Comparison of ENCODE assay signal across 22 cellular contexts in the genomic region with DNA sequence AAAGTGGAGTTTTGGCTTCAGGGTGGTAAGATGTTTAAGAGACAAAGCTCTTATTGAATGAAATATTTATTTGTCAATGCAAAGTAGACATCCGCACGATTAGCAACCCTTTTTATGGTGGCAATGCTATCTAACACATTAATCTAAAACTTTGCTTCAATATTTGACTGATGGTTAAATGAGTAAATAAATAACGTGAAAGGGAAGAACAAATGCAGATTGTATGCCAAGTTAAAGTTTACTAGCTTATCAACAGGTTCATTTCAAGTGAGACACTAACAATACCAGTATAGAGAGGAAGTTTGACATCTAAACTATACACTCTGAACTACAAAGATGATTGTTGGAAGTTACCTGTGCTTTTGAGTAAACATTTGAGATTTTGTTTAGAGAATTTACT.
"Had no signal": no experiment of that assay in that cellular context is flagged by ENCODE, and none has a peak within 500 bp of the region (broad histone marks: within the 10 kb centered on the region; RNA-seq: fewer than 3 reads in every experiment).

No MANE protein-coding gene starts in this region.

- DNase-seq: islet precursor cell; left ventricle myocardium inferior; mesendoderm; mucosa of descending colon; naive thymus-derived CD4-positive, alpha-beta T cell; ovary; retina; right cardiac atrium; stimulated activated CD4-positive, alpha-beta T cell treated with anti-CD3 and anti-CD28 coated beads, Interleukin-12 subunit alpha, Interleukin-12 subunit beta, amount 100 ng/mL, for 4 hours; stimulated activated CD4-positive, alpha-beta T cell treated with anti-CD3 and anti-CD28 coated beads, Interleukin-15, amount 100 ng/mL, for 24 hours; stimulated activated CD4-positive, alpha-beta T cell treated with anti-CD3 and anti-CD28 coated beads, Interleukin-2, amount 100 ng/mL, for 24 hours; stimulated activated CD4-positive, alpha-beta T cell treated with anti-CD3 and anti-CD28 coated beads, Interleukin-4, amount 100 ng/mL, for 1 hour; stimulated activated naive B cell treated with anti-CD40 and anti-IgM and Interleukin-4, amounts not matched to agents 10 μg/mL and 1 μg/mL and 100 μg/mL, for 72 hours; stimulated activated naive CD8-positive, alpha-beta T cell treated with anti-CD3 and anti-CD28 coated beads, Interleukin-15, Interleukin-2, amounts not matched to agents 100 U/mL and 50 U/mL, for 24 hours; stomach; testis; thyroid gland; trophoblast cell; upper lobe of right lung had no signal

- ATAC-seq: mucosa of descending colon; naive thymus-derived CD4-positive, alpha-beta T cell; natural killer cell treated with Interleukin-12 subunit alpha and Interleukin-12 subunit beta and Interleukin-15 and Interleukin-18, amount 100 ng/mL, for 72 hours; right cardiac atrium; sciatic nerve; stimulated activated naive B cell treated with anti-CD40 and anti-IgM and Interleukin-4, amounts not matched to agents 10 μg/mL and 1 μg/mL and 100 μg/mL, for 72 hours; stimulated activated naive CD8-positive, alpha-beta T cell treated with anti-CD3 and anti-CD28 coated beads, Interleukin-15, Interleukin-2, amounts not matched to agents 100 U/mL and 50 U/mL, for 24 hours; upper lobe of right lung had no signal

- H3K4me3 Mint-ChIP-seq: mesothelial cell of epicardium; naive thymus-derived CD4-positive, alpha-beta T cell; natural killer cell treated with Interleukin-12 subunit alpha and Interleukin-12 subunit beta and Interleukin-15 and Interleukin-18, amount 100 ng/mL, for 72 hours; stimulated activated naive B cell treated with anti-CD40 and anti-IgM and Interleukin-4, amounts not matched to agents 10 μg/mL and 1 μg/mL and 100 μg/mL, for 72 hours had no signal

- H3K36me3 Mint-ChIP-seq: mesothelial cell of epicardium; naive thymus-derived CD4-positive, alpha-beta T cell; natural killer cell treated with Interleukin-12 subunit alpha and Interleukin-12 subunit beta and Interleukin-15 and Interleukin-18, amount 100 ng/mL, for 72 hours; stimulated activated naive B cell treated with anti-CD40 and anti-IgM and Interleukin-4, amounts not matched to agents 10 μg/mL and 1 μg/mL and 100 μg/mL, for 72 hours had no signal

- H3K4me1 Mint-ChIP-seq: mesothelial cell of epicardium; naive thymus-derived CD4-positive, alpha-beta T cell; stimulated activated naive B cell treated with anti-CD40 and anti-IgM and Interleukin-4, amounts not matched to agents 10 μg/mL and 1 μg/mL and 100 μg/mL, for 72 hours had no signal

- H3K27ac Mint-ChIP-seq: mesothelial cell of epicardium; naive thymus-derived CD4-positive, alpha-beta T cell; natural killer cell treated with Interleukin-12 subunit alpha and Interleukin-12 subunit beta and Interleukin-15 and Interleukin-18, amount 100 ng/mL, for 72 hours; stimulated activated naive B cell treated with anti-CD40 and anti-IgM and Interleukin-4, amounts not matched to agents 10 μg/mL and 1 μg/mL and 100 μg/mL, for 72 hours had no signal

- H3K9me3 Mint-ChIP-seq: mesothelial cell of epicardium; stimulated activated naive B cell treated with anti-CD40 and anti-IgM and Interleukin-4, amounts not matched to agents 10 μg/mL and 1 μg/mL and 100 μg/mL, for 72 hours had no signal
